25 cellular contexts compared by ENCODE assay signal in genomic region chr11:91967018-91967715, GRCh38.
"Had no signal": no experiment of that assay in that cellular context is flagged by ENCODE, and none has a peak within 500 bp of the region (broad histone marks: within the 10 kb centered on the region; RNA-seq: fewer than 3 reads in every experiment).

No MANE protein-coding gene starts in this region.

- H3K27me3 Mint-ChIP-seq: effector memory CD8-positive, alpha-beta T cell; naive thymus-derived CD8-positive, alpha-beta T cell; stimulated activated memory B cell treated with anti-CD40 and anti-IgM and Interleukin-4, amounts not matched to agents 10 μg/mL and 1 μg/mL and 100 μg/mL, for 72 hours; type B pancreatic cell had no signal

- H3K27ac ChIP-seq: coronary artery, gastroesophageal sphincter, heart left ventricle, left ventricle myocardium inferior, lower lobe of right lung, prostate gland, skin epidermis, spleen, testis, tibial artery had no signal

- H3K27me3 ChIP-seq: gastroesophageal sphincter, heart left ventricle, spleen, testis, tibial artery had no signal

- H3K4me3 ChIP-seq: coronary artery, gastroesophageal sphincter, heart left ventricle, left ventricle myocardium inferior, lower lobe of right lung, prostate gland, skin epidermis, spleen, testis, tibial artery had no signal

- H3K9me3 ChIP-seq: gastroesophageal sphincter, lower lobe of right lung, prostate gland, testis had no signal

- DNase-seq: dermis blood vessel endothelial cell; effector memory CD8-positive, alpha-beta T cell; foreskin fibroblast; heart left ventricle; hippocampal formation; left cardiac atrium; left ventricle myocardium inferior; lower lobe of right lung; naive thymus-derived CD8-positive, alpha-beta T cell; nephron progenitor cell; nucleus accumbens; right cardiac atrium; spleen; stimulated activated CD4-positive, alpha-beta T cell treated with anti-CD3 and anti-CD28 coated beads, Interleukin-4, amount 100 ng/mL, for 4 hours; stimulated activated naive CD8-positive, alpha-beta T cell treated with anti-CD3 and anti-CD28 coated beads, Interleukin-15, Interleukin-2, amounts not matched to agents 100 U/mL and 50 U/mL, for 24 hours; substantia nigra; testis; tibial artery had no signal

- H3K4me1 Mint-ChIP-seq: naive thymus-derived CD8-positive, alpha-beta T cell; stimulated activated memory B cell treated with anti-CD40 and anti-IgM and Interleukin-4, amounts not matched to agents 10 μg/mL and 1 μg/mL and 100 μg/mL, for 72 hours had no signal

- FAIRE-seq: islet of Langerhans had no signal

- H3K4me3 Mint-ChIP-seq: effector memory CD8-positive, alpha-beta T cell; naive thymus-derived CD8-positive, alpha-beta T cell; nephron progenitor cell; stimulated activated memory B cell treated with anti-CD40 and anti-IgM and Interleukin-4, amounts not matched to agents 10 μg/mL and 1 μg/mL and 100 μg/mL, for 72 hours; type B pancreatic cell had no signal

- ATAC-seq: effector memory CD8-positive, alpha-beta T cell; gastroesophageal sphincter; heart left ventricle; left cardiac atrium; lower lobe of right lung; naive thymus-derived CD8-positive, alpha-beta T cell; right cardiac atrium; stimulated activated memory B cell treated with anti-CD40 and anti-IgM and Interleukin-4, amounts not matched to agents 10 μg/mL and 1 μg/mL and 100 μg/mL, for 72 hours; stimulated activated naive CD8-positive, alpha-beta T cell treated with anti-CD3 and anti-CD28 coated beads, Interleukin-15, Interleukin-2, amounts not matched to agents 100 U/mL and 50 U/mL, for 24 hours had no signal

- H3K27ac Mint-ChIP-seq: effector memory CD8-positive, alpha-beta T cell; naive thymus-derived CD8-positive, alpha-beta T cell; nephron progenitor cell; stimulated activated memory B cell treated with anti-CD40 and anti-IgM and Interleukin-4, amounts not matched to agents 10 μg/mL and 1 μg/mL and 100 μg/mL, for 72 hours; type B pancreatic cell had no signal

- H3K36me3 ChIP-seq: gastroesophageal sphincter, heart left ventricle, left ventricle myocardium inferior, lower lobe of right lung, prostate gland, spleen, tibial artery had no signal

- H3K36me3 Mint-ChIP-seq: naive thymus-derived CD8-positive, alpha-beta T cell; stimulated activated memory B cell treated with anti-CD40 and anti-IgM and Interleukin-4, amounts not matched to agents 10 μg/mL and 1 μg/mL and 100 μg/mL, for 72 hours; type B pancreatic cell had no signal

- H3K4me1 ChIP-seq: gastroesophageal sphincter, heart left ventricle, left ventricle myocardium inferior, lower lobe of right lung, prostate gland, spleen, testis had no signal
